In genomic region chr3:38281895-38282686, GRCh38 we compare ENCODE assay signal across 1 cellular context.
TF ChIP-seq lines count a peak whose summit lies in the region.

Gene SLC22A14 (plus strand): TSS chr3:38282294. CDS start chr3:38306027, 23,733 bp downstream.

TF ChIP-seq in SK-N-SH, 30 proteins besides CTCF, POLR2A, EP300 and RAD21 (continued from another document):
- TF ChIP-seq REST (IDR thresholded peaks at IDR 0.05; ENCODE audit: low read depth, low read length), result no peak
